In the genomic region with DNA sequence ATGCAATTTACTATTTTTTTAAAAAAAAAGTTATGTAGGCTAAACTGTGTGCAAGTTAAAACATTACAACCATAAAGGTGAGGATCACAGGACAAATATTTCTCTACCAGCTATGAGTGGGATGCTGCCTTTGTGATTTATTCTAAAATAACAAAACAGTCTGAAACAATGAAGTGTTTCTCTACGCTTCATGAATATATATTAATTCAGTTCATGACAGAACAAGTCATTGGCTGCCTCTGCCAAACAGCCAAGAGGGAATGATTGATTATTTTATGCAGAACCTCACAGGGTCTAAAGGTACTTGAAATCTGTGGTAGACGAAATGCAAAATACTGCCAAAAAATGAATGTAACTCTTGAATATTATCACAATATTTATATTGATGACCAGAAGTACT, we compare ENCODE assay signal across 23 cellular contexts. TPM values are rescaled to one million over a fixed set of nuclear protein-coding genes. Genes with fewer than 3 reads are reported as not detected.
A peak's percentile ranks its signal among the peaks of the same experiment; 100 is the strongest.
DNase-seq lines count a peak whose midpoint lies in the region; ATAC-seq, FAIRE-seq and TF ChIP-seq lines count a peak whose summit lies in the region.
"Had no signal": no experiment of that assay in that cellular context is flagged by ENCODE, and none has a peak within 500 bp of the region (broad histone marks: within the 10 kb centered on the region; RNA-seq: fewer than 3 reads in every experiment).

No MANE protein-coding gene starts in this region.

- H2AFZ ChIP-seq in PC-3 (ENCODE audit: low read length) (no peak overlapping the region), keratinocyte (ENCODE audit: control insufficient read depth, low read length) (no peak overlapping the region)

- FAIRE-seq in keratinocyte (lab: Jason Lieb, UNC) = peak; percentile 41
- FAIRE-seq: A549, GM12892, GM18507, HepG2 had no signal

- no peaks in the 10 kb centered on the region for H3K4me1 Mint-ChIP-seq in stimulated activated naive B cell treated with anti-CD40 and anti-IgM and Interleukin-4, amounts not matched to agents 10 μg/mL and 1 μg/mL and 100 μg/mL, for 72 hours
- H3K4me1 Mint-ChIP-seq: CD14-positive monocyte; CD4-positive, alpha-beta memory T cell; IgD-negative memory B cell had no signal

- no peaks in the 10 kb centered on the region for H3K9me2 ChIP-seq in PC-3 (replicated peaks; ENCODE audit: low read length)

- H3K9ac ChIP-seq in PC-3 (ENCODE audit: low read length) (no peak overlapping the region; the same call in 1 of the 2 replicates), keratinocyte (ENCODE audit: control insufficient read depth, extremely low read depth, insufficient read depth, low read length) (no peak overlapping the region)
- H3K9ac ChIP-seq: BLaER1 had no signal

- H3K9me1 ChIP-seq in keratinocyte (ENCODE audit: control insufficient read depth, extremely low read depth, insufficient read depth, low read length) = peaks cover 2% of the 10 kb centered on the region

- H3K4me2 ChIP-seq in PC-3 (ENCODE audit: low read length) (peak overlapping the region; percentile 32), keratinocyte (ENCODE audit: control insufficient read depth, extremely low read depth, insufficient read depth, low read depth, low read length) (no peak overlapping the region)
- H3K4me2 ChIP-seq: BLaER1 had no signal

- no peak for TF ChIP-seq CTCF in PC-3 (conservative IDR thresholded peaks at IDR 0.05; ENCODE audit: low read depth, low read length)
- TF ChIP-seq CTCF in keratinocyte (optimal IDR thresholded peaks at IDR 0.05 in 1 of 3, IDR thresholded peaks at IDR 0.05 in 1 of 3, conservative IDR thresholded peaks at IDR 0.05 in 1 of 3; ENCODE audit: extremely low read depth in 1 of 3, insufficient read depth in 2 of 3, low read length in 3 of 3) = no peak

- no peaks in the 10 kb centered on the region for H3K36me3 Mint-ChIP-seq in stimulated activated naive B cell treated with anti-CD40 and anti-IgM and Interleukin-4, amounts not matched to agents 10 μg/mL and 1 μg/mL and 100 μg/mL, for 72 hours
- H3K36me3 Mint-ChIP-seq: CD14-positive monocyte; CD4-positive, alpha-beta memory T cell; IgD-negative memory B cell had no signal

- peaks cover 21% of the 10 kb centered on the region for H3K4me1 ChIP-seq in PC-3 (ENCODE audit: insufficient read depth, low read length)
- H3K4me1 ChIP-seq in keratinocyte (ENCODE audit: control insufficient read depth, extremely low read depth, insufficient read depth, low read length) = no peaks in the 10 kb centered on the region
- H3K4me1 ChIP-seq: BLaER1 had no signal

- H3K27me3 ChIP-seq in PC-3 (ENCODE audit: low read length) (no peaks in the 10 kb centered on the region), keratinocyte (ENCODE audit: control insufficient read depth, extremely low read depth, insufficient read depth, low read length) (no peaks in the 10 kb centered on the region)
- H3K27me3 ChIP-seq: BLaER1 had no signal

- intact Hi-C loops in PC-3 (cut with micrococcal nuclease) = loop anchor here (2.0 to 10.0 kb wide), 3 partner anchors 56 to 140 kb away; no protein-coding TSS in a partner anchor

- CTCF ChIA-PET in PC-3 (lab: Charles Lee) = no interaction called here

- H3K4me3 ChIP-seq in PC-3 (ENCODE audit: low read length) (no peak overlapping the region), keratinocyte (ENCODE audit: control insufficient read depth in 2 of 3, extremely low read depth in 1 of 3, insufficient read depth in 2 of 3, low read depth in 1 of 3, low read length in 3 of 3) (no peak overlapping the region)
- H3K4me3 ChIP-seq: A549, BLaER1 had no signal

- peaks cover 2 to 3% of the 10 kb centered on the region in 2 donors for H3K9me3 Mint-ChIP-seq in stimulated activated naive B cell treated with anti-CD40 and anti-IgM and Interleukin-4, amounts not matched to agents 10 μg/mL and 1 μg/mL and 100 μg/mL, for 72 hours
- H3K9me3 Mint-ChIP-seq: CD4-positive, alpha-beta memory T cell had no signal

- no peaks in the 10 kb centered on the region for H3K36me3 ChIP-seq in PC-3 (ENCODE audit: low read depth, low read length)
- H3K36me3 ChIP-seq in keratinocyte (ENCODE audit: control insufficient read depth in 2 of 2, extremely low read depth in 1 of 2, insufficient read depth in 2 of 2, low read length in 2 of 2) = no peaks in the 10 kb centered on the region
- H3K36me3 ChIP-seq: BLaER1 had no signal

- DNase-seq in PC-3 (no peak), epithelial cell of prostate (ENCODE audit: low read depth, low spot score) (no peak), keratinocyte (ENCODE audit: low read depth, low spot score) (no peak), pons (ENCODE audit: low spot score) (peak; percentile 53), NCI-H82 (lab: John Stamatoyannopoulos, UW) (no peak), inferior parietal cortex (ENCODE audit: extremely low spot score) (no peak), NCI-H69 (lab: John Stamatoyannopoulos, UW) (no peak)
- DNase-seq in stimulated activated naive B cell treated with anti-CD40 and anti-IgM and Interleukin-4, amounts not matched to agents 10 μg/mL and 1 μg/mL and 100 μg/mL, for 72 hours = no peak
- DNase-seq: CD4-positive, alpha-beta memory T cell; DMS153; DMS79; GDM1; GOT3; H7 had no signal

- H3K27me3 Mint-ChIP-seq in stimulated activated naive B cell treated with anti-CD40 and anti-IgM and Interleukin-4, amounts not matched to agents 10 μg/mL and 1 μg/mL and 100 μg/mL, for 72 hours = peaks cover 0 to 4% of the 10 kb centered on the region in 2 donors

- POLR2A ChIA-PET in PC-3 (lab: Charles Lee; ENCODE audit: unreplicated experiment) = interaction anchor here (0.5 to 0.7 kb wide), 3 partner anchors 29 to 564 kb away, joined by 3 to 5 read pairs (median 3); no protein-coding TSS in a partner anchor

- H4K20me1 ChIP-seq in PC-3 (ENCODE audit: low read length) = no peaks in the 10 kb centered on the region
- H4K20me1 ChIP-seq in keratinocyte (ENCODE audit: control insufficient read depth, extremely low read depth, insufficient read depth, low read length) = no peaks in the 10 kb centered on the region
- H4K20me1 ChIP-seq: BLaER1 had no signal

- dilution Hi-C loops in keratinocyte (cut with MboI; ENCODE audit: extremely low pct_ligation_motif_present, low sequenced_read_pairs) = no loop called here

- H3K27ac Mint-ChIP-seq in stimulated activated naive B cell treated with anti-CD40 and anti-IgM and Interleukin-4, amounts not matched to agents 10 μg/mL and 1 μg/mL and 100 μg/mL, for 72 hours = no peak overlapping the region
- H3K27ac Mint-ChIP-seq: CD14-positive monocyte; CD4-positive, alpha-beta memory T cell; IgD-negative memory B cell had no signal

- H3F3A ChIP-seq in PC-3 (ENCODE audit: low read length, unreplicated experiment) = no peaks in the 10 kb centered on the region

- no peaks in the 10 kb centered on the region for H3K9me3 ChIP-seq in PC-3 (ENCODE audit: low read length)
- no peaks in the 10 kb centered on the region for H3K9me3 ChIP-seq in keratinocyte (ENCODE audit: control insufficient read depth, low read depth, low read length)
- H3K9me3 ChIP-seq: A549, BLaER1 had no signal

- no TSS peak for BruUV-seq in PC-3 (replicated peaks; lab: Mats Ljungman, UMichigan)

- H3K79me2 ChIP-seq in PC-3 (ENCODE audit: low read length) = no peaks in the 10 kb centered on the region
- no peaks in the 10 kb centered on the region for H3K79me2 ChIP-seq in keratinocyte (ENCODE audit: control insufficient read depth, insufficient read depth, low read length)

- H3K27ac ChIP-seq in PC-3 (ENCODE audit: low read length) (peak overlapping the region; percentile 24), epithelial cell of prostate (peak overlapping the region; percentile 21), keratinocyte (ENCODE audit: control insufficient read depth, insufficient read depth, low read length) (no peak overlapping the region)
- H3K27ac ChIP-seq: A549, BLaER1 had no signal

- no peak overlapping the region for H3K4me3 Mint-ChIP-seq in stimulated activated naive B cell treated with anti-CD40 and anti-IgM and Interleukin-4, amounts not matched to agents 10 μg/mL and 1 μg/mL and 100 μg/mL, for 72 hours
- H3K4me3 Mint-ChIP-seq: CD14-positive monocyte; CD4-positive, alpha-beta memory T cell; IgD-negative memory B cell had no signal

- no peak for ATAC-seq in PC-3
- ATAC-seq in stimulated activated naive B cell treated with anti-CD40 and anti-IgM and Interleukin-4, amounts not matched to agents 10 μg/mL and 1 μg/mL and 100 μg/mL, for 72 hours (replicated peaks) = no peak
- ATAC-seq: HCT116, HepG2 had no signal

RNA-seq across cellular contexts. Expression of gene SOSTDC1, which starts 29.0 kb away (rescaled TPM):
- total RNA-seq in PC-3 (2014; rRNA removed) = 0.22 and 0.63 TPM in 2 replicates
- 0.31 to 0.63 TPM (median 0.32 TPM) in 3 replicates for polyA plus RNA-seq in keratinocyte
- polyA plus RNA-seq in keratinocyte (2011; ENCODE audit: low read depth) = not detected
- polyA plus RNA-seq in keratinocyte (2011; cell fraction: cytosol; rRNA removed) = 0.22 and 0.23 TPM in 2 replicates
- polyA plus RNA-seq in keratinocyte (2011; cell fraction: nucleus; rRNA removed) = 0.16 and 0.22 TPM in 2 replicates
- 0.15 TPM in 1 of 2 replicates, not detected in the other for polyA plus RNA-seq in keratinocyte (2012; ENCODE audit: low replicate concordance)
- not detected in 3 replicates for polyA minus RNA-seq in keratinocyte
- not detected for polyA minus RNA-seq in keratinocyte (2011; cell fraction: cytosol; rRNA and poly(A)+ RNA removed)
- not detected in 2 replicates for polyA minus RNA-seq in keratinocyte (2011; cell fraction: nucleus; rRNA and poly(A)+ RNA removed)
- total RNA-seq: CD4-positive, alpha-beta memory T cell; Daoy; H7; HepG2 had no signal
- polyA plus RNA-seq: A549; CD14-positive monocyte; CD4-positive, alpha-beta memory T cell; HepG2; IgD-negative memory B cell had no signal

RNA-seq across cellular contexts. Expression of gene LRRC72, which starts 32.1 kb away (rescaled TPM):
- not detected in 2 replicates for total RNA-seq in PC-3 (2014; rRNA removed)
- not detected in 3 replicates for polyA plus RNA-seq in keratinocyte
- polyA plus RNA-seq in keratinocyte (2011; ENCODE audit: low read depth) = not detected
- not detected in 2 replicates for polyA plus RNA-seq in keratinocyte (2011; cell fraction: cytosol; rRNA removed)
- polyA plus RNA-seq in keratinocyte (2011; cell fraction: nucleus; rRNA removed) = not detected in 2 replicates
- polyA plus RNA-seq in keratinocyte (2012; ENCODE audit: low replicate concordance) = not detected in 2 replicates
- polyA minus RNA-seq in keratinocyte = not detected in 3 replicates
- polyA minus RNA-seq in keratinocyte (2011; cell fraction: cytosol; rRNA and poly(A)+ RNA removed) = not detected
- not detected in 2 replicates for polyA minus RNA-seq in keratinocyte (2011; cell fraction: nucleus; rRNA and poly(A)+ RNA removed)
- total RNA-seq: CD4-positive, alpha-beta memory T cell; Daoy; H7; HepG2 had no signal
- polyA plus RNA-seq: A549; CD14-positive monocyte; CD4-positive, alpha-beta memory T cell; HepG2; IgD-negative memory B cell had no signal
